In genomic region chr17:81094744-81095607, GRCh38 we compare ENCODE assay signal across 1 cellular context.
A peak's percentile ranks its signal among the peaks of the same experiment; 100 is the strongest.
TF ChIP-seq lines count a peak whose summit lies in the region.

No MANE protein-coding gene starts in this region.

TF ChIP-seq in HepG2, 621 proteins besides CTCF, POLR2A, EP300 and RAD21 (continued from another document and continues in another):
- no peak for TF ChIP-seq ESRRA (CRISPR knock-in tag; IDR thresholded peaks at IDR 0.05; ENCODE audit: low read depth)
- no peak for TF ChIP-seq ZNF766 (CRISPR knock-in tag; IDR thresholded peaks at IDR 0.05; ENCODE audit: borderline replicate concordance)
- TF ChIP-seq, protein P1, sequence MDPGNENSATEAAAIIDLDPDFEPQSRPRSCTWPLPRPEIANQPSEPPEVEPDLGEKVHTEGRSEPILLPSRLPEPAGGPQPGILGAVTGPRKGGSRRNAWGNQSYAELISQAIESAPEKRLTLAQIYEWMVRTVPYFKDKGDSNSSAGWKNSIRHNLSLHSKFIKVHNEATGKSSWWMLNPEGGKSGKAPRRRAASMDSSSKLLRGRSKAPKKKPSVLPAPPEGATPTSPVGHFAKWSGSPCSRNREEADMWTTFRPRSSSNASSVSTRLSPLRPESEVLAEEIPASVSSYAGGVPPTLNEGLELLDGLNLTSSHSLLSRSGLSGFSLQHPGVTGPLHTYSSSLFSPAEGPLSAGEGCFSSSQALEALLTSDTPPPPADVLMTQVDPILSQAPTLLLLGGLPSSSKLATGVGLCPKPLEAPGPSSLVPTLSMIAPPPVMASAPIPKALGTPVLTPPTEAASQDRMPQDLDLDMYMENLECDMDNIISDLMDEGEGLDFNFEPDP (CRISPR knock-in tag; conservative IDR thresholded peaks at IDR 0.05) = no peak
- no peak for TF ChIP-seq ZFP37 (CRISPR knock-in tag; IDR thresholded peaks at IDR 0.05; ENCODE audit: borderline replicate concordance)
- no peak for TF ChIP-seq ATF7 (IDR thresholded peaks at IDR 0.05)
- TF ChIP-seq ATF7 (CRISPR knock-in tag; IDR thresholded peaks at IDR 0.05) = no peak
- TF ChIP-seq ZNF513 (CRISPR knock-in tag; conservative IDR thresholded peaks at IDR 0.05) = no peak
- peak; percentile 72 for TF ChIP-seq BCL6 (CRISPR knock-in tag; IDR thresholded peaks at IDR 0.05)
- no peak for TF ChIP-seq ARNT (IDR thresholded peaks at IDR 0.05)
- TF ChIP-seq, protein P2, sequence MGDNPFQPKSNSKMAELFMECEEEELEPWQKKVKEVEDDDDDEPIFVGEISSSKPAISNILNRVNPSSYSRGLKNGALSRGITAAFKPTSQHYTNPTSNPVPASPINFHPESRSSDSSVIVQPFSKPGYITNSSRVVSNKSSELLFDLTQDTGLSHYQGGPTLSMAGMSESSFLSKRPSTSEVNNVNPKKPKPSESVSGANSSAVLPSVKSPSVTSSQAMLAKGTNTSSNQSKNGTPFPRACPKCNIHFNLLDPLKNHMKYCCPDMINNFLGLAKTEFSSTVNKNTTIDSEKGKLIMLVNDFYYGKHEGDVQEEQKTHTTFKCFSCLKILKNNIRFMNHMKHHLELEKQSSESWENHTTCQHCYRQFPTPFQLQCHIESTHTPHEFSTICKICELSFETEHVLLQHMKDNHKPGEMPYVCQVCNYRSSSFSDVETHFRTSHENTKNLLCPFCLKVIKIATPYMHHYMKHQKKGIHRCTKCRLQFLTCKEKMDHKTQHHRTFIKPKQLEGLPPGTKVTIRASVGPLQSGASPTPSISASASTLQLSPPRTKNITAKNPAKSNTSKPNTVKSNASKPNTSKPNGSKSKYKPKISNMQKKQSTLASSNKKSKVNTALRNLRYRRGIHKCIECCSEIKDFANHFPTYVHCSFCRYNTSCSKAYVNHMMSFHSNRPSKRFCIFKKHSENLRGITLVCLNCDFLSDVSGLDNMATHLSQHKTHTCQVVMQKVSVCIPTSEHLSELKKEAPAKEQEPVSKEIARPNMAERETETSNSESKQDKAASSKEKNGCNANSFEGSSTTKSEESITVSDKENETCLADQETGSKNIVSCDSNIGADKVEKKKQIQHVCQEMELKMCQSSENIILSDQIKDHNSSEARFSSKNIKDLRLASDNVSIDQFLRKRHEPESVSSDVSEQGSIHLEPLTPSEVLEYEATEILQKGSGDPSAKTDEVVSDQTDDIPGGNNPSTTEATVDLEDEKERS (CRISPR knock-in tag; IDR thresholded peaks at IDR 0.05) = no peak
- TF ChIP-seq TARDBP (CRISPR knock-in tag; IDR thresholded peaks at IDR 0.05) = no peak
- TF ChIP-seq, protein P3, sequence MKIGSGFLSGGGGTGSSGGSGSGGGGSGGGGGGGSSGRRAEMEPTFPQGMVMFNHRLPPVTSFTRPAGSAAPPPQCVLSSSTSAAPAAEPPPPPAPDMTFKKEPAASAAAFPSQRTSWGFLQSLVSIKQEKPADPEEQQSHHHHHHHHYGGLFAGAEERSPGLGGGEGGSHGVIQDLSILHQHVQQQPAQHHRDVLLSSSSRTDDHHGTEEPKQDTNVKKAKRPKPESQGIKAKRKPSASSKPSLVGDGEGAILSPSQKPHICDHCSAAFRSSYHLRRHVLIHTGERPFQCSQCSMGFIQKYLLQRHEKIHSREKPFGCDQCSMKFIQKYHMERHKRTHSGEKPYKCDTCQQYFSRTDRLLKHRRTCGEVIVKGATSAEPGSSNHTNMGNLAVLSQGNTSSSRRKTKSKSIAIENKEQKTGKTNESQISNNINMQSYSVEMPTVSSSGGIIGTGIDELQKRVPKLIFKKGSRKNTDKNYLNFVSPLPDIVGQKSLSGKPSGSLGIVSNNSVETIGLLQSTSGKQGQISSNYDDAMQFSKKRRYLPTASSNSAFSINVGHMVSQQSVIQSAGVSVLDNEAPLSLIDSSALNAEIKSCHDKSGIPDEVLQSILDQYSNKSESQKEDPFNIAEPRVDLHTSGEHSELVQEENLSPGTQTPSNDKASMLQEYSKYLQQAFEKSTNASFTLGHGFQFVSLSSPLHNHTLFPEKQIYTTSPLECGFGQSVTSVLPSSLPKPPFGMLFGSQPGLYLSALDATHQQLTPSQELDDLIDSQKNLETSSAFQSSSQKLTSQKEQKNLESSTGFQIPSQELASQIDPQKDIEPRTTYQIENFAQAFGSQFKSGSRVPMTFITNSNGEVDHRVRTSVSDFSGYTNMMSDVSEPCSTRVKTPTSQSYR (CRISPR knock-in tag; IDR thresholded peaks at IDR 0.05; ENCODE audit: borderline replicate concordance) = peak; percentile 96
- TF ChIP-seq, protein P4, sequence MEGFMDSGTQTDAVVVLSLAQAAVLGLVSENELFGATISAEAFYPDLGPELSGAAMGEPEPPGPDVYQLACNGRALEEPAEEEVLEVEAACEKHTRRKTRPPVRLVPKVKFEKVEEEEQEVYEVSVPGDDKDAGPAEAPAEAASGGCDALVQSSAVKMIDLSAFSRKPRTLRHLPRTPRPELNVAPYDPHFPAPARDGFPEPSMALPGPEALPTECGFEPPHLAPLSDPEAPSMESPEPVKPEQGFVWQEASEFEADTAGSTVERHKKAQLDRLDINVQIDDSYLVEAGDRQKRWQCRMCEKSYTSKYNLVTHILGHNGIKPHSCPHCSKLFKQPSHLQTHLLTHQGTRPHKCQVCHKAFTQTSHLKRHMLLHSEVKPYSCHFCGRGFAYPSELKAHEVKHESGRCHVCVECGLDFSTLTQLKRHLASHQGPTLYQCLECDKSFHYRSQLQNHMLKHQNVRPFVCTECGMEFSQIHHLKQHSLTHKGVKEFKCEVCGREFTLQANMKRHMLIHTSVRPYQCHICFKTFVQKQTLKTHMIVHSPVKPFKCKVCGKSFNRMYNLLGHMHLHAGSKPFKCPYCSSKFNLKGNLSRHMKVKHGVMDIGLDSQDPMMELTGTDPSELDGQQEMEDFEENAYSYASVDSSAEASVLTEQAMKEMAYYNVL (CRISPR knock-in tag; IDR thresholded peaks at IDR 0.05; ENCODE audit: borderline replicate concordance) = no peak
- no peak for TF ChIP-seq ZNF451 (CRISPR knock-in tag; IDR thresholded peaks at IDR 0.05)
- TF ChIP-seq ZFX (CRISPR knock-in tag; IDR thresholded peaks at IDR 0.05; ENCODE audit: low read depth) = 0 out of 2 replicates have a peak, but pooled peaks have one; percentile 1
- peak; percentile 40; the same call in 1 of the 2 replicates for TF ChIP-seq MXD1 (CRISPR knock-in tag; IDR thresholded peaks at IDR 0.05)
- no peak for TF ChIP-seq HMGA1 (CRISPR knock-in tag; conservative IDR thresholded peaks at IDR 0.05)
- TF ChIP-seq ZNF17 (CRISPR knock-in tag; IDR thresholded peaks at IDR 0.05) = no peak
- TF ChIP-seq JDP2 (CRISPR knock-in tag; IDR thresholded peaks at IDR 0.05; ENCODE audit: borderline replicate concordance) = no peak
- TF ChIP-seq, protein P5, sequence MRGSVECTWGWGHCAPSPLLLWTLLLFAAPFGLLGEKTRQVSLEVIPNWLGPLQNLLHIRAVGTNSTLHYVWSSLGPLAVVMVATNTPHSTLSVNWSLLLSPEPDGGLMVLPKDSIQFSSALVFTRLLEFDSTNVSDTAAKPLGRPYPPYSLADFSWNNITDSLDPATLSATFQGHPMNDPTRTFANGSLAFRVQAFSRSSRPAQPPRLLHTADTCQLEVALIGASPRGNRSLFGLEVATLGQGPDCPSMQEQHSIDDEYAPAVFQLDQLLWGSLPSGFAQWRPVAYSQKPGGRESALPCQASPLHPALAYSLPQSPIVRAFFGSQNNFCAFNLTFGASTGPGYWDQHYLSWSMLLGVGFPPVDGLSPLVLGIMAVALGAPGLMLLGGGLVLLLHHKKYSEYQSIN (CRISPR knock-in tag; IDR thresholded peaks at IDR 0.05; ENCODE audit: borderline replicate concordance) = no peak
- TF ChIP-seq, protein P6, sequence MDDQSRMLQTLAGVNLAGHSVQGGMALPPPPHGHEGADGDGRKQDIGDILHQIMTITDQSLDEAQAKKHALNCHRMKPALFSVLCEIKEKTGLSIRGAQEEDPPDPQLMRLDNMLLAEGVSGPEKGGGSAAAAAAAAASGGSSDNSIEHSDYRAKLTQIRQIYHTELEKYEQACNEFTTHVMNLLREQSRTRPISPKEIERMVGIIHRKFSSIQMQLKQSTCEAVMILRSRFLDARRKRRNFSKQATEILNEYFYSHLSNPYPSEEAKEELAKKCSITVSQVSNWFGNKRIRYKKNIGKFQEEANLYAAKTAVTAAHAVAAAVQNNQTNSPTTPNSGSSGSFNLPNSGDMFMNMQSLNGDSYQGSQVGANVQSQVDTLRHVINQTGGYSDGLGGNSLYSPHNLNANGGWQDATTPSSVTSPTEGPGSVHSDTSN (CRISPR knock-in tag; IDR thresholded peaks at IDR 0.05; ENCODE audit: borderline replicate concordance) = no peak
- TF ChIP-seq GTF2F1 (IDR thresholded peaks at IDR 0.05; ENCODE audit: low read length) = no peak
- no peak for TF ChIP-seq ZFP36L1 (CRISPR knock-in tag; IDR thresholded peaks at IDR 0.05)
- no peak for TF ChIP-seq PAWR (CRISPR knock-in tag; IDR thresholded peaks at IDR 0.05; ENCODE audit: borderline replicate concordance)
- TF ChIP-seq HNRNPH1 (optimal IDR thresholded peaks at IDR 0.05; ENCODE audit: low read depth, low read length) = no peak
- TF ChIP-seq IRF1 (CRISPR knock-in tag; IDR thresholded peaks at IDR 0.05; ENCODE audit: low read depth) = no peak
- TF ChIP-seq MAFF (IDR thresholded peaks at IDR 0.05; ENCODE audit: low read depth, low read length) = 0 out of 2 replicates have a peak, but pooled peaks have one; percentile 1
- TF ChIP-seq ZNF550 (CRISPR knock-in tag; IDR thresholded peaks at IDR 0.05; ENCODE audit: borderline replicate concordance) = no peak
- TF ChIP-seq, protein P7, sequence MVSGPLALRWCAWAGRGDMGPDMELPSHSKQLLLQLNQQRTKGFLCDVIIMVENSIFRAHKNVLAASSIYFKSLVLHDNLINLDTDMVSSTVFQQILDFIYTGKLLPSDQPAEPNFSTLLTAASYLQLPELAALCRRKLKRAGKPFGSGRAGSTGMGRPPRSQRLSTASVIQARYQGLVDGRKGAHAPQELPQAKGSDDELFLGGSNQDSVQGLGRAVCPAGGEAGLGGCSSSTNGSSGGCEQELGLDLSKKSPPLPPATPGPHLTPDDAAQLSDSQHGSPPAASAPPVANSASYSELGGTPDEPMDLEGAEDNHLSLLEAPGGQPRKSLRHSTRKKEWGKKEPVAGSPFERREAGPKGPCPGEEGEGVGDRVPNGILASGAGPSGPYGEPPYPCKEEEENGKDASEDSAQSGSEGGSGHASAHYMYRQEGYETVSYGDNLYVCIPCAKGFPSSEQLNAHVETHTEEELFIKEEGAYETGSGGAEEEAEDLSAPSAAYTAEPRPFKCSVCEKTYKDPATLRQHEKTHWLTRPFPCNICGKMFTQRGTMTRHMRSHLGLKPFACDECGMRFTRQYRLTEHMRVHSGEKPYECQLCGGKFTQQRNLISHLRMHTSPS (CRISPR knock-in tag; IDR thresholded peaks at IDR 0.05; ENCODE audit: low read depth) = no peak
- TF ChIP-seq UBTF (CRISPR knock-in tag; IDR thresholded peaks at IDR 0.05) = no peak
- no peak for TF ChIP-seq ZNF460 (CRISPR knock-in tag; IDR thresholded peaks at IDR 0.05; ENCODE audit: borderline replicate concordance)
- TF ChIP-seq U2AF2 (IDR thresholded peaks at IDR 0.05; ENCODE audit: low read depth, low read length) = peak; percentile 92; the same call in 1 of the 2 replicates
- no peak for TF ChIP-seq MED13 (CRISPR knock-in tag; IDR thresholded peaks at IDR 0.05)
- TF ChIP-seq NFRKB (IDR thresholded peaks at IDR 0.05) = no peak
- TF ChIP-seq ZNF501 (CRISPR knock-in tag; IDR thresholded peaks at IDR 0.05) = no peak
- TF ChIP-seq RBM22 (optimal IDR thresholded peaks at IDR 0.05; ENCODE audit: low read length) = peak; percentile 90
- TF ChIP-seq SRSF9 (IDR thresholded peaks at IDR 0.05; ENCODE audit: borderline replicate concordance, insufficient read depth, low read depth, low read length, poor library complexity, severe bottlenecking) = no peak
- TF ChIP-seq, protein P8, sequence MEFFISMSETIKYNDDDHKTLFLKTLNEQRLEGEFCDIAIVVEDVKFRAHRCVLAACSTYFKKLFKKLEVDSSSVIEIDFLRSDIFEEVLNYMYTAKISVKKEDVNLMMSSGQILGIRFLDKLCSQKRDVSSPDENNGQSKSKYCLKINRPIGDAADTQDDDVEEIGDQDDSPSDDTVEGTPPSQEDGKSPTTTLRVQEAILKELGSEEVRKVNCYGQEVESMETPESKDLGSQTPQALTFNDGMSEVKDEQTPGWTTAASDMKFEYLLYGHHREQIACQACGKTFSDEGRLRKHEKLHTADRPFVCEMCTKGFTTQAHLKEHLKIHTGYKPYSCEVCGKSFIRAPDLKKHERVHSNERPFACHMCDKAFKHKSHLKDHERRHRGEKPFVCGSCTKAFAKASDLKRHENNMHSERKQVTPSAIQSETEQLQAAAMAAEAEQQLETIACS (CRISPR knock-in tag; IDR thresholded peaks at IDR 0.05) = no peak
- no peak for TF ChIP-seq ZMYM3 (CRISPR knock-in tag; IDR thresholded peaks at IDR 0.05)
- TF ChIP-seq STAG1 (CRISPR knock-in tag; IDR thresholded peaks at IDR 0.05) = no peak
